ENCODE assay signal across 1 cellular context in genomic region chr11:12149672-12150225, GRCh38.
A peak's percentile ranks its signal among the peaks of the same experiment; 100 is the strongest.
TF ChIP-seq lines count a peak whose summit lies in the region.

No MANE protein-coding gene starts in this region.

TF ChIP-seq in K562, 482 proteins besides CTCF, POLR2A, EP300 and RAD21 (continued from another document and continues in another):
- 0 out of 4 replicates have a peak, but pooled peaks of 1 of the 2 experiments have one; percentile 46 for TF ChIP-seq ZNF318 (IDR thresholded peaks at IDR 0.05; ENCODE audit: borderline replicate concordance in 1 of 2, low read depth in 1 of 2)
- peak in 1 of 2 experiments; percentile 74; a peak in 2 of 4 replicates for TF ChIP-seq HDAC1 (IDR thresholded peaks at IDR 0.05)
- TF ChIP-seq AFF4 (CRISPR knock-in tag; IDR thresholded peaks at IDR 0.05): no peak
- TF ChIP-seq TEAD4 (IDR thresholded peaks at IDR 0.05; ENCODE audit: low read length): peak; percentile 95
- no peak for TF ChIP-seq TEAD4 (CRISPR knock-in tag; IDR thresholded peaks at IDR 0.05; ENCODE audit: borderline replicate concordance)
- TF ChIP-seq MGA (IDR thresholded peaks at IDR 0.05): peak; percentile 59
- peak; percentile 67 for TF ChIP-seq ZBTB12 (CRISPR knock-in tag; IDR thresholded peaks at IDR 0.05)
- TF ChIP-seq TGIF2 (CRISPR knock-in tag; IDR thresholded peaks at IDR 0.05): no peak
- TF ChIP-seq SP1 (CRISPR knock-in tag; IDR thresholded peaks at IDR 0.05): peak; percentile 60; the same call in 1 of the 2 replicates
- TF ChIP-seq USF2 (CRISPR knock-in tag; IDR thresholded peaks at IDR 0.05): no peak
- TF ChIP-seq MCM2 (IDR thresholded peaks at IDR 0.05; ENCODE audit: low read depth): no peak
- TF ChIP-seq ZNF212 (CRISPR knock-in tag; IDR thresholded peaks at IDR 0.05): no peak
- TF ChIP-seq SIX5 (IDR thresholded peaks at IDR 0.05; ENCODE audit: borderline replicate concordance in 1 of 2, insufficient read depth in 1 of 2, low read depth in 1 of 2, low read length in 2 of 2): no peak
- peak; percentile 40 for TF ChIP-seq TAF1 (IDR thresholded peaks at IDR 0.05; ENCODE audit: control insufficient read depth, extremely low read depth, insufficient read depth, low read length, severe bottlenecking)
- TF ChIP-seq NONO (IDR thresholded peaks at IDR 0.05; ENCODE audit: low read depth in 2 of 2, low read length in 1 of 2): no peak
- no peak for TF ChIP-seq NFE2L1 (tag; IDR thresholded peaks at IDR 0.05; ENCODE audit: borderline replicate concordance, low read depth)
- TF ChIP-seq EGR1 (conservative IDR thresholded peaks at IDR 0.05): peak; percentile 91
- TF ChIP-seq CREBBP (IDR thresholded peaks at IDR 0.05; ENCODE audit: low read depth, low read length): no peak
- TF ChIP-seq RBM14 (IDR thresholded peaks at IDR 0.05; ENCODE audit: borderline replicate concordance, insufficient read depth, low read depth, low read length): no peak
- no peak for TF ChIP-seq ZNF561 (CRISPR knock-in tag; conservative IDR thresholded peaks at IDR 0.05)
- no peak for TF ChIP-seq NELFE (IDR thresholded peaks at IDR 0.05; ENCODE audit: insufficient read depth, insufficient read length)
- TF ChIP-seq THRB (CRISPR knock-in tag; conservative IDR thresholded peaks at IDR 0.05): 0 out of 2 replicates have a peak, but pooled peaks have one; percentile 24
- no peak for TF ChIP-seq ZNF57 (CRISPR knock-in tag; IDR thresholded peaks at IDR 0.05)
- peak; percentile 51; the same call in 1 of the 2 replicates for TF ChIP-seq ZBED1 (IDR thresholded peaks at IDR 0.05)
